ENCODE assay signal across 26 cellular contexts in genomic region chr14:46734287-46734686, GRCh38.
"Had no signal": no experiment of that assay in that cellular context is flagged by ENCODE, and none has a peak within 500 bp of the region (broad histone marks: within the 10 kb centered on the region; RNA-seq: fewer than 3 reads in every experiment).

No MANE protein-coding gene starts in this region.

- H3K4me3 Mint-ChIP-seq: activated CD8-positive, alpha-beta T cell treated with anti-CD3 and anti-CD28 coated beads for 36 hours; activated naive CD8-positive, alpha-beta T cell treated with anti-CD3 and anti-CD28 coated beads, Interleukin-2, amount 10 ng/mL, durations not matched to agents 7 days and 5 days; activated T-cell treated with anti-CD3 and anti-CD28 coated beads, Interleukin-2, amount 50 U/mL, for 72 hours; T-cell had no signal

- H3K27me3 ChIP-seq: adrenal gland had no signal

- H3K4me1 ChIP-seq: adrenal gland had no signal

- FAIRE-seq: TTC549 had no signal

- H3K4me3 ChIP-seq: adrenal gland had no signal

- DNase-seq: activated CD4-positive, alpha-beta T cell treated with anti-CD3 and anti-CD28 coated beads for 4 hours; activated CD8-positive, alpha-beta memory T cell treated with anti-CD3 and anti-CD28 coated beads, Interleukin-2, amount 50 U/mL, for 4 hours; activated CD8-positive, alpha-beta T cell treated with anti-CD3 and anti-CD28 coated beads for 36 hours; activated gamma-delta T cell treated with Interleukin-2 at 50 U/mL for 16 hours; activated naive CD4-positive, alpha-beta T cell treated with anti-CD3 and anti-CD28 coated beads, Interleukin-2, amount 50 U/mL, for 16 hours; activated naive CD8-positive, alpha-beta T cell treated with anti-CD3 and anti-CD28 coated beads, Interleukin-2, amount 10 ng/mL, durations not matched to agents 7 days and 5 days; activated T-cell treated with anti-CD3 and anti-CD28 coated beads, Interleukin-2, amount 50 U/mL, for 72 hours; adrenal gland; anterior cingulate cortex; MM.1S; NCI-H1105; NCI-H1436; NCI-H1694 treated with DMSO at 0.1 percent for 48 hours; NCI-H2029 treated with DMSO at 0.1 percent for 48 hours; NCI-H446; NCI-H524; NCI-H774; NK-92 treated with Interleukin-12 subunit alpha and Interleukin-12 subunit beta, amount 100 ng/mL, for 24 hours; OCI-M1; SHP77 treated with DMSO at 0.1 percent for 48 hours; T-cell; T-helper 2 cell; T1000; WERI-Rb-1 had no signal

- H3K9me3 ChIP-seq: adrenal gland had no signal

- H3K36me3 Mint-ChIP-seq: activated naive CD8-positive, alpha-beta T cell treated with anti-CD3 and anti-CD28 coated beads, Interleukin-2, amount 10 ng/mL, durations not matched to agents 7 days and 5 days; T-cell had no signal

- ATAC-seq: activated CD8-positive, alpha-beta T cell treated with anti-CD3 and anti-CD28 coated beads for 36 hours; activated T-cell treated with anti-CD3 and anti-CD28 coated beads, Interleukin-2, amount 50 U/mL, for 72 hours; T-cell had no signal

- H3K4me1 Mint-ChIP-seq: activated naive CD8-positive, alpha-beta T cell treated with anti-CD3 and anti-CD28 coated beads, Interleukin-2, amount 10 ng/mL, durations not matched to agents 7 days and 5 days; T-cell had no signal

- H3K27ac ChIP-seq: adrenal gland, WERI-Rb-1 had no signal

- H3K27me3 Mint-ChIP-seq: activated CD8-positive, alpha-beta T cell treated with anti-CD3 and anti-CD28 coated beads for 36 hours; activated naive CD8-positive, alpha-beta T cell treated with anti-CD3 and anti-CD28 coated beads, Interleukin-2, amount 10 ng/mL, durations not matched to agents 7 days and 5 days; T-cell had no signal

- H3K27ac Mint-ChIP-seq: activated CD8-positive, alpha-beta T cell treated with anti-CD3 and anti-CD28 coated beads for 36 hours; activated naive CD8-positive, alpha-beta T cell treated with anti-CD3 and anti-CD28 coated beads, Interleukin-2, amount 10 ng/mL, durations not matched to agents 7 days and 5 days; activated T-cell treated with anti-CD3 and anti-CD28 coated beads, Interleukin-2, amount 50 U/mL, for 72 hours; activated T-helper 2 cell treated with anti-CD3 and anti-CD28 coated beads, Interferon-gamma antibody, Interleukin-2, Interleukin-4, amounts not matched to agents 10 μg/mL and 5 μg/mL and 100 μg/mL, durations not matched to agents 14 hours and 24 hours and 36 hours; T-cell had no signal

- H3K36me3 ChIP-seq: adrenal gland, WERI-Rb-1 had no signal
